Comparison of ENCODE assay signal across 1 cellular context in the genomic region with DNA sequence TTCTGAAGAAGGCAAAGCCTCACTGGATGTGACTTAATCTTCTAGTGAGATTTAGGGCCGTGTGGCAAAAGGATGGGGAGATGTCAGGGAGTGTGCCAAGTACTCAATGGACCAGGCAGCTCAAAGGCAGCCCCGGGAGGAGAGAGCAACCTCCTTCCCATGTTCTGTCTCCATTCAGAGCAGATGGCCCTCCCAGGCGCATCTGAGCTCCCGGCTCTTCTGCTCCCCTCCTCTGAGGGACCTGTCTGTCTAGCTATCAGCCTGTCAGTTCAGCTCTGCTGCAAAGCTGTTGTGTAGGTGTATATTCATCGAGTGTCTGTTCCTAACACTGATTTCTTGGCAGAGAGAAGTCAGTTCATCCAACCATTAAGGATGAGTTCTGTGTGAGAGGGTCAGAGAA.
TF ChIP-seq lines count a peak whose summit lies in the region.

No MANE protein-coding gene starts in this region.

TF ChIP-seq in A549, 52 proteins besides CTCF, POLR2A, EP300 and RAD21:
- TF ChIP-seq BHLHE40 (IDR thresholded peaks at IDR 0.05; ENCODE audit: low read depth, low read length) (no peak), HDAC2 (IDR thresholded peaks at IDR 0.05) (no peak), RCOR1 (IDR thresholded peaks at IDR 0.05; ENCODE audit: low read depth, low read length) (no peak)
